Comparison of ENCODE assay signal across 1 cellular context in the genomic region with DNA sequence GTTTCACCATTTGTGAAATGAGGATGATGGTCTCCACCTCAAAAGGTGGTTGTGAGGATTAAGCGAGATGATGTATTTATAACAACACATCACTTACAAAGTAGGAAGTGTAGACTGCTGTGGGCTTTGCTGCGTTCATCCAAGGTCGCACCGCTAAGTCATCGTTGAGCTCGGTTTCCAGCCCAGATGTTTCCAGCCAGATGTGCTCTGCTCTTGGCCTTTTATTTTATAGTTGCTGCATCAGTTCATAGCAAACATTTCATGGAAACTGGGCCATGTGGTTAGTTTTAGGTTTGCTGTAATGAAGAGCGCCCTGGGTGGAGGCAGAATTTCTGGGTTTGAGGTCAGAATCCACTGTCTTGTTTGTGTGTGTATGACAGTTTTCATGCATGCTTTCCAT.
TF ChIP-seq lines count a peak whose summit lies in the region.

No MANE protein-coding gene starts in this region.

TF ChIP-seq in HCT116, 20 proteins besides CTCF, POLR2A, EP300 and RAD21 (continued from another document):
- no peak for TF ChIP-seq TCF7L2 (IDR thresholded peaks at IDR 0.05; ENCODE audit: borderline replicate concordance, extremely low read depth, insufficient read depth, insufficient read length)
- TF ChIP-seq EZH2 (IDR thresholded peaks at IDR 0.05): no peak
- TF ChIP-seq REST (IDR thresholded peaks at IDR 0.05; ENCODE audit: low read depth): no peak
- TF ChIP-seq ELF1 (IDR thresholded peaks at IDR 0.05; ENCODE audit: borderline replicate concordance, low read depth): no peak
- TF ChIP-seq JUND (IDR thresholded peaks at IDR 0.05): no peak
- TF ChIP-seq SP1 (IDR thresholded peaks at IDR 0.05; ENCODE audit: low read depth): no peak
